In the genomic region with DNA sequence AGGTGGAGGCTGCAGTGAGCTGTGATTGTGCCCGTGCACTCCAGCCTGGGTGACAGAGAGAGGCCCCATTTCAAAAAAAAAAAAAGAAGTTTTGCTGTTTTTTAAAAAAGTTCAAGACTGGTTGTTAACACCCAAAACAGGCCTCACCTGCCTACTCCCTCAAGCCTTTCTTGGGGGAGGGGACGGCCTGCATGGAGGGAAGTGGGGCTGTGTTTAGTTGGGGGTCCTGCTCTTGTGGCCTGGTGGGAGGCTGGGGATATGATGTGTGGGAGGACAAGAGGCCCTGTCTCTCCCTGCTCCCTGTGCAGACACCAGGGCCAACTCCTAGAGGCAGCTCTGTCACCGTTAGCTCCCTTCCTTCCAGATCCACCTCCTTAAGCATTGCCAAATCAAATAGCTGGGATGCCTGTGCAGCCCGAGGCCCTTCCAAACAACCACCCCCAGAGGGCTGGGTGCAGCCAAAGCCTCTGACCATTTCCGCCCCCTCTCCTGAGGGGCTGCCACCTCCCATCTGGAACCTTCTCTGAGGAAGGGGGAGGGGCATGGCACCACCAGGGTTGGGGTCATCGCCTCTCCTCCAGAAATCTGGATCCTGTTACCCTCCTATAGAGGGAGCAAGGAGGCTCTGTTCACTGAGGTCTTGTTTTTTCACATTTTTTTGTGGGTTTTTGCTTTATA, we compare ENCODE assay signal across 10 cellular contexts. TPM values are rescaled to one million over a fixed set of nuclear protein-coding genes. Genes with fewer than 3 reads are reported as not detected.
DNase-seq lines count a peak whose midpoint lies in the region; ATAC-seq and TF ChIP-seq lines count a peak whose summit lies in the region.
"Had no signal": no experiment of that assay in that cellular context is flagged by ENCODE, and none has a peak within 500 bp of the region (broad histone marks: within the 10 kb centered on the region; RNA-seq: fewer than 3 reads in every experiment).

No MANE protein-coding gene starts in this region.

- TF ChIP-seq CTCF in epithelial cell of proximal tubule (conservative IDR thresholded peaks at IDR 0.05; ENCODE audit: low read depth, low read length) (peak; percentile 4), vagina (IDR thresholded peaks at IDR 0.05) (no peak)

- intact Hi-C loops in vagina (cut with DNase I) = loop anchor here (5.0 kb wide), 1 partner anchor 42 kb away; a partner anchor contains a TSS

- no peaks in the 10 kb centered on the region for H3K36me3 ChIP-seq in mesodermal cell (ENCODE audit: control insufficient read depth, insufficient read depth, low read length)
- no peaks in the 10 kb centered on the region for H3K36me3 ChIP-seq in vagina
- H3K36me3 ChIP-seq: SJSA1 had no signal

- no peak for ATAC-seq in HG02981 (IDR thresholded peaks at IDR 0.05; ENCODE audit: unreplicated experiment)
- ATAC-seq in GM21528 (IDR thresholded peaks at IDR 0.05; ENCODE audit: low FRiP score, unreplicated experiment) = no peak
- ATAC-seq: GM12878 had no signal

- WGBS in mesodermal cell (ENCODE audit: insufficient coverage in 2 of 2), 2 experiments = 43% methylated on average over 3 of the region's 6 CpGs; no CpG with 5 or more reads in 1 of the 2 experiments

- peaks cover 55% of the 10 kb centered on the region for H3K4me1 ChIP-seq in mesodermal cell (ENCODE audit: control insufficient read depth, insufficient read depth, low read length, poor library complexity, severe bottlenecking)
- peaks cover 54% of the 10 kb centered on the region for H3K4me1 ChIP-seq in vagina

- DNase-seq in NCI-H226 (peak; percentile 97), epithelial cell of proximal tubule (ENCODE audit: low read depth) (no peak), vagina (ENCODE audit: extremely low spot score in 2 of 2) (no peak), SIG-M5 (lab: John Stamatoyannopoulos, UW) (no peak)

- H3K9me3 ChIP-seq in mesodermal cell (ENCODE audit: control insufficient read depth, low read length) = no peaks in the 10 kb centered on the region
- H3K9me3 ChIP-seq in vagina = no peaks in the 10 kb centered on the region
- H3K9me3 ChIP-seq: SJSA1 had no signal

- H3K27ac ChIP-seq in mesodermal cell (ENCODE audit: low read depth, low read length, severe bottlenecking) (peak overlapping the region; percentile 84), vagina (peak overlapping the region; percentile 93)
- H3K27ac ChIP-seq: SJSA1 had no signal

- no peak for TF ChIP-seq POLR2A in vagina (IDR thresholded peaks at IDR 0.05)

- H3K4me3 ChIP-seq in epithelial cell of proximal tubule (ENCODE audit: low read depth, low read length) (no peak overlapping the region), mesodermal cell (ENCODE audit: extremely low read depth, insufficient read depth, low read length, poor library complexity, severe bottlenecking) (no peak overlapping the region), vagina (no peak overlapping the region)
- H3K4me3 ChIP-seq: GM12878, SJSA1 had no signal

- H3K27me3 ChIP-seq in vagina = no peaks in the 10 kb centered on the region
- H3K27me3 ChIP-seq: SJSA1 had no signal

RNA-seq across cellular contexts. Expression of a gene that starts 32.9 kb away (rescaled TPM):
- 3.3 and 6.8 TPM in 2 replicates for total RNA-seq in epithelial cell of proximal tubule
- polyA plus RNA-seq in mesodermal cell (2013, experiment 1 of 2) = not detected
- not detected for polyA plus RNA-seq in mesodermal cell (2013, experiment 2 of 2)
- total RNA-seq in vagina = not detected
- total RNA-seq: SJSA1 had no signal

RNA-seq across cellular contexts. Expression of a gene that starts 40.9 kb away (rescaled TPM):
- total RNA-seq in epithelial cell of proximal tubule = 21.6 and 23.6 TPM in 2 replicates
- polyA plus RNA-seq in mesodermal cell (2013, experiment 1 of 2) = 36.3 TPM
- 27.4 TPM for polyA plus RNA-seq in mesodermal cell (2013, experiment 2 of 2)
- total RNA-seq in vagina = 18.4 TPM

RNA-seq across cellular contexts. Expression of a gene that starts 41.4 kb away (rescaled TPM):
- 103 and 108 TPM in 2 replicates for total RNA-seq in epithelial cell of proximal tubule
- polyA plus RNA-seq in mesodermal cell (2013, experiment 1 of 2) = 103 TPM
- polyA plus RNA-seq in mesodermal cell (2013, experiment 2 of 2) = 88.0 TPM
- 92.6 TPM for total RNA-seq in vagina

RNA-seq across cellular contexts. Expression of a gene that starts 44.5 kb away (rescaled TPM):
- 4.1 and 10.8 TPM in 2 replicates for total RNA-seq in epithelial cell of proximal tubule
- polyA plus RNA-seq in mesodermal cell (2013, experiment 1 of 2) = 0.74 TPM
- polyA plus RNA-seq in mesodermal cell (2013, experiment 2 of 2) = 1.3 TPM
- 0.98 TPM for total RNA-seq in vagina
- total RNA-seq: GM12878 had no signal

RNA-seq across cellular contexts. Expression of a gene that starts 49.9 kb away (rescaled TPM):
- total RNA-seq in epithelial cell of proximal tubule (0.12 TPM in 1 of 2 replicates, not detected in the other), vagina (not detected)
- not detected for polyA plus RNA-seq in mesodermal cell (2013, experiment 1 of 2)
- polyA plus RNA-seq in mesodermal cell (2013, experiment 2 of 2) = not detected
- total RNA-seq: GM12878, H4, SJSA1 had no signal
- polyA plus RNA-seq: GM12878 had no signal
